ENCODE assay signal across 20 cellular contexts in genomic region chr9:93660647-93661046, GRCh38.
DNase-seq lines count a peak whose midpoint lies in the region; ATAC-seq and TF ChIP-seq lines count a peak whose summit lies in the region.
"Had no signal": no experiment of that assay in that cellular context is flagged by ENCODE, and none has a peak within 500 bp of the region (broad histone marks: within the 10 kb centered on the region; RNA-seq: fewer than 3 reads in every experiment).

No MANE protein-coding gene starts in this region.

- H3K4me1 ChIP-seq in left ventricle myocardium inferior (no peaks in the 10 kb centered on the region), thyroid gland (no peaks in the 10 kb centered on the region)
- H3K4me1 ChIP-seq: upper lobe of left lung had no signal

- TF ChIP-seq POLR2A in thyroid gland (IDR thresholded peaks at IDR 0.05): no peak

- intact Hi-C loops in left ventricle myocardium inferior (cut with micrococcal nuclease) (no loop called here), thyroid gland (cut with DNase I) (no loop called here)

- no peaks in the 10 kb centered on the region for H3K27me3 ChIP-seq in left ventricle myocardium inferior (ENCODE audit: low read depth)
- H3K27me3 ChIP-seq in thyroid gland: no peaks in the 10 kb centered on the region
- H3K27me3 ChIP-seq: upper lobe of left lung had no signal

- H3K9me3 ChIP-seq in left ventricle myocardium inferior (replicated peaks): no peaks in the 10 kb centered on the region
- H3K9me3 ChIP-seq in thyroid gland: no peaks in the 10 kb centered on the region
- H3K9me3 ChIP-seq: upper lobe of left lung had no signal

- H3K9me3 Mint-ChIP-seq in activated naive CD8-positive, alpha-beta T cell treated with anti-CD3 and anti-CD28 coated beads, Interleukin-2, amount 10 ng/mL, durations not matched to agents 7 days and 5 days: no peaks in the 10 kb centered on the region
- no peaks in the 10 kb centered on the region for H3K9me3 Mint-ChIP-seq in activated naive CD8-positive, alpha-beta T cell treated with anti-CD3 and anti-CD28 coated beads, Interleukin-2, amount 50 U/mL, for 24 hours
- H3K9me3 Mint-ChIP-seq: brain; CD8-positive, alpha-beta memory T cell; nephron had no signal

- H3K27me3 Mint-ChIP-seq in activated naive CD8-positive, alpha-beta T cell treated with anti-CD3 and anti-CD28 coated beads, Interleukin-2, amount 10 ng/mL, durations not matched to agents 7 days and 5 days: no peaks in the 10 kb centered on the region
- H3K27me3 Mint-ChIP-seq in activated naive CD8-positive, alpha-beta T cell treated with anti-CD3 and anti-CD28 coated beads, Interleukin-2, amount 50 U/mL, for 24 hours: no peaks in the 10 kb centered on the region
- H3K27me3 Mint-ChIP-seq: B cell; brain; CD8-positive, alpha-beta memory T cell had no signal

- peak; percentile 22; the same call in 1 of the 2 replicates for TF ChIP-seq CTCF in LNCaP clone FGC (IDR thresholded peaks at IDR 0.05; ENCODE audit: control insufficient read depth, extremely low read depth, insufficient read depth)
- no peak for TF ChIP-seq CTCF in left ventricle myocardium inferior (IDR thresholded peaks at IDR 0.05; ENCODE audit: borderline replicate concordance)
- TF ChIP-seq CTCF in thyroid gland (IDR thresholded peaks at IDR 0.05): no peak

- no peak overlapping the region for H3K27ac Mint-ChIP-seq in activated naive CD8-positive, alpha-beta T cell treated with anti-CD3 and anti-CD28 coated beads, Interleukin-2, amount 10 ng/mL, durations not matched to agents 7 days and 5 days
- no peak overlapping the region for H3K27ac Mint-ChIP-seq in activated naive CD8-positive, alpha-beta T cell treated with anti-CD3 and anti-CD28 coated beads, Interleukin-2, amount 50 U/mL, for 24 hours
- H3K27ac Mint-ChIP-seq: activated CD8-positive, alpha-beta T cell treated with anti-CD3 and anti-CD28 coated beads, Interleukin-2, amount 10 ng/mL, durations not matched to agents 7 days and 5 days; B cell; brain; CD8-positive, alpha-beta memory T cell; nephron had no signal

- ATAC-seq in activated naive CD8-positive, alpha-beta T cell treated with anti-CD3 and anti-CD28 coated beads, Interleukin-2, amount 10 ng/mL, durations not matched to agents 7 days and 5 days (ENCODE audit: low read depth): no peak
- no peak for ATAC-seq in activated naive CD8-positive, alpha-beta T cell treated with anti-CD3 and anti-CD28 coated beads, Interleukin-2, amount 50 U/mL, for 24 hours
- no peak for ATAC-seq in HG03045 (IDR thresholded peaks at IDR 0.05; ENCODE audit: unreplicated experiment)
- ATAC-seq: activated CD8-positive, alpha-beta T cell treated with anti-CD3 and anti-CD28 coated beads, Interleukin-2, amount 10 ng/mL, durations not matched to agents 7 days and 5 days had no signal

- H3K36me3 ChIP-seq in left ventricle myocardium inferior (peaks cover 83% of the 10 kb centered on the region), thyroid gland (peaks cover 30 to 45% of the 10 kb centered on the region in 2 donors)

- POLR2A ChIA-PET in activated naive CD8-positive, alpha-beta T cell treated with anti-CD3 and anti-CD28 coated beads, Interleukin-2, amount 10 ng/mL, durations not matched to agents 7 days and 5 days (lab: Charles Lee): no interaction called here

- H3K4me3 Mint-ChIP-seq in activated naive CD8-positive, alpha-beta T cell treated with anti-CD3 and anti-CD28 coated beads, Interleukin-2, amount 10 ng/mL, durations not matched to agents 7 days and 5 days: no peak overlapping the region
- no peak overlapping the region for H3K4me3 Mint-ChIP-seq in activated naive CD8-positive, alpha-beta T cell treated with anti-CD3 and anti-CD28 coated beads, Interleukin-2, amount 50 U/mL, for 24 hours
- H3K4me3 Mint-ChIP-seq: activated CD8-positive, alpha-beta T cell treated with anti-CD3 and anti-CD28 coated beads, Interleukin-2, amount 10 ng/mL, durations not matched to agents 7 days and 5 days; B cell; brain; CD8-positive, alpha-beta memory T cell; nephron had no signal

- peak; percentile 16 for DNase-seq in activated naive CD8-positive, alpha-beta T cell treated with anti-CD3 and anti-CD28 coated beads, Interleukin-2, amount 10 ng/mL, durations not matched to agents 7 days and 5 days
- DNase-seq in activated naive CD8-positive, alpha-beta T cell treated with anti-CD3 and anti-CD28 coated beads, Interleukin-2, amount 50 U/mL, for 24 hours: no peak
- DNase-seq in LNCaP clone FGC (ENCODE audit: low read depth) (no peak), left ventricle myocardium inferior (peak; percentile 1), thyroid gland (peak; percentile 0 to 1), NCI-H345 (lab: John Stamatoyannopoulos, UW) (no peak)
- DNase-seq in activated T-cell treated with anti-CD3 and anti-CD28 coated beads, Interleukin-2, amount 50 U/mL, for 48 hours: no peak
- DNase-seq: activated CD4-positive, alpha-beta T cell treated with anti-CD3 and anti-CD28 coated beads for 1 hour; activated CD8-positive, alpha-beta T cell treated with anti-CD3 and anti-CD28 coated beads, Interleukin-2, amount 10 ng/mL, durations not matched to agents 7 days and 5 days; HCEC 1CT; NCI-H187; NCI-H524 treated with DMSO at 0.1 percent for 48 hours; stimulated activated CD4-positive, alpha-beta T cell treated with anti-CD3 and anti-CD28 coated beads, Interleukin-2, amount 100 ng/mL, for 48 hours; upper lobe of left lung had no signal

- H3K4me3 ChIP-seq in LNCaP clone FGC (ENCODE audit: low read depth, low read length) (no peak overlapping the region), left ventricle myocardium inferior (no peak overlapping the region), thyroid gland (replicated peaks in 1 of 3) (no peak overlapping the region)
- H3K4me3 ChIP-seq: lung, upper lobe of left lung had no signal

- H3K4me1 Mint-ChIP-seq in activated naive CD8-positive, alpha-beta T cell treated with anti-CD3 and anti-CD28 coated beads, Interleukin-2, amount 10 ng/mL, durations not matched to agents 7 days and 5 days: no peaks in the 10 kb centered on the region
- H3K4me1 Mint-ChIP-seq in activated naive CD8-positive, alpha-beta T cell treated with anti-CD3 and anti-CD28 coated beads, Interleukin-2, amount 50 U/mL, for 24 hours: no peaks in the 10 kb centered on the region
- H3K4me1 Mint-ChIP-seq: B cell; brain; CD8-positive, alpha-beta memory T cell; nephron had no signal

- H3K27ac ChIP-seq in left ventricle myocardium inferior (replicated peaks) (no peak overlapping the region), thyroid gland (no peak overlapping the region)
- H3K27ac ChIP-seq: upper lobe of left lung had no signal

- H3K36me3 Mint-ChIP-seq in activated naive CD8-positive, alpha-beta T cell treated with anti-CD3 and anti-CD28 coated beads, Interleukin-2, amount 10 ng/mL, durations not matched to agents 7 days and 5 days: peaks cover 8% of the 10 kb centered on the region
- H3K36me3 Mint-ChIP-seq in activated naive CD8-positive, alpha-beta T cell treated with anti-CD3 and anti-CD28 coated beads, Interleukin-2, amount 50 U/mL, for 24 hours (ENCODE audit: low read depth): peaks cover 7% of the 10 kb centered on the region

Comparison
In these comparisons a context has a peak if more than half of its experiments do, and no peak if none do; other contexts are left out.
1. DNase-seq: peak in activated naive CD8-positive, alpha-beta T cell treated with anti-CD3 and anti-CD28 coated beads, Interleukin-2, amount 10 ng/mL, durations not matched to agents 7 days and 5 days (single experiment), left ventricle myocardium inferior (single experiment) and thyroid gland (2 of 2); none in activated naive CD8-positive, alpha-beta T cell treated with anti-CD3 and anti-CD28 coated beads, Interleukin-2, amount 50 U/mL, for 24 hours (single experiment), LNCaP clone FGC (single experiment), activated T-cell treated with anti-CD3 and anti-CD28 coated beads, Interleukin-2, amount 50 U/mL, for 48 hours (0 of 2) and NCI-H345 (single experiment).